In genomic region chr2:206056286-206056685, GRCh38 we compare ENCODE assay signal across 24 cellular contexts.
"Had no signal": no experiment of that assay in that cellular context is flagged by ENCODE, and none has a peak within 500 bp of the region (broad histone marks: within the 10 kb centered on the region; RNA-seq: fewer than 3 reads in every experiment).

No MANE protein-coding gene starts in this region.

- H3K9me3 ChIP-seq: esophagus muscularis mucosa, gastroesophageal sphincter, heart right ventricle, left ventricle myocardium inferior, mucosa of descending colon, ovary, suprapubic skin, transverse colon, vagina had no signal

- H3K27me3 Mint-ChIP-seq: naive B cell; stimulated activated naive CD8-positive, alpha-beta T cell treated with anti-CD3 and anti-CD28 coated beads, Interleukin-15, Interleukin-2, amounts not matched to agents 100 ng/mL and 50 ng/mL, for 24 hours had no signal

- H3K4me3 Mint-ChIP-seq: activated T-helper 1 cell treated with anti-CD3 and anti-CD28 coated beads, Interleukin-12 subunit alpha, Interleukin-12 subunit beta, Interleukin-2, Interleukin-4 antibody, amounts not matched to agents 30 ng/mL and 10 ng/mL and 1 ng/mL, durations not matched to agents 14 hours and 24 hours and 36 hours; immature natural killer cell; stimulated activated naive CD8-positive, alpha-beta T cell treated with anti-CD3 and anti-CD28 coated beads, Interleukin-15, Interleukin-2, amounts not matched to agents 100 ng/mL and 50 ng/mL, for 24 hours; T-helper 1 cell treated with Interleukin-12 subunit alpha and Interleukin-12 subunit beta and Interleukin-4 antibody, amounts not matched to agents 30 μg/mL and 1 μg/mL, for 36 hours had no signal

- H3K27me3 ChIP-seq: brain microvascular endothelial cell, esophagus muscularis mucosa, gastroesophageal sphincter, heart right ventricle, ovary, suprapubic skin, transverse colon, vagina had no signal

- ATAC-seq: gastroesophageal sphincter, heart right ventricle, mucosa of descending colon had no signal

- H3K27ac ChIP-seq: brain microvascular endothelial cell, esophagus muscularis mucosa, gastroesophageal sphincter, heart right ventricle, left ventricle myocardium inferior, ovary, suprapubic skin, transverse colon, vagina, VCaP had no signal

- H3K27ac Mint-ChIP-seq: activated T-helper 1 cell treated with anti-CD3 and anti-CD28 coated beads, Interleukin-12 subunit alpha, Interleukin-12 subunit beta, Interleukin-2, Interleukin-4 antibody, amounts not matched to agents 30 ng/mL and 10 ng/mL and 1 ng/mL, durations not matched to agents 14 hours and 24 hours and 36 hours; stimulated activated naive CD8-positive, alpha-beta T cell treated with anti-CD3 and anti-CD28 coated beads, Interleukin-15, Interleukin-2, amounts not matched to agents 100 ng/mL and 50 ng/mL, for 24 hours; T-helper 1 cell treated with Interleukin-12 subunit alpha and Interleukin-12 subunit beta and Interleukin-4 antibody, amounts not matched to agents 30 μg/mL and 1 μg/mL, for 36 hours had no signal

- H3K9me3 Mint-ChIP-seq: activated T-helper 1 cell treated with anti-CD3 and anti-CD28 coated beads, Interleukin-12 subunit alpha, Interleukin-12 subunit beta, Interleukin-2, Interleukin-4 antibody, amounts not matched to agents 30 ng/mL and 10 ng/mL and 1 ng/mL, durations not matched to agents 14 hours and 24 hours and 36 hours; immature natural killer cell; naive B cell; stimulated activated naive CD8-positive, alpha-beta T cell treated with anti-CD3 and anti-CD28 coated beads, Interleukin-15, Interleukin-2, amounts not matched to agents 100 ng/mL and 50 ng/mL, for 24 hours; T-helper 1 cell treated with Interleukin-12 subunit alpha and Interleukin-12 subunit beta and Interleukin-4 antibody, amounts not matched to agents 30 μg/mL and 1 μg/mL, for 36 hours had no signal

- H3K4me1 ChIP-seq: gastroesophageal sphincter, suprapubic skin, vagina had no signal

- H3K36me3 ChIP-seq: ovary had no signal

- DNase-seq: activated CD4-positive, alpha-beta T cell treated with anti-CD3 and anti-CD28 coated beads, Interleukin-2, amount 50 U/mL, for 4 hours; aorta; brain microvascular endothelial cell; cerebellar nuclear complex; effector CD4-positive, alpha-beta T cell; heart right ventricle; immature natural killer cell; kidney glomerular epithelial cell; left ventricle myocardium inferior; mesenchymal stem cell; mucosa of descending colon; naive B cell; ovary; stimulated activated CD4-positive, alpha-beta T cell treated with anti-CD3 and anti-CD28 coated beads, Interleukin-1b, Interleukin-23, amount 100 ng/mL, for 48 hours; stimulated activated CD8-positive, alpha-beta memory T cell treated with anti-CD3 and anti-CD28 coated beads, Interleukin-4, amount 100 ng/mL, for 48 hours; transverse colon had no signal

- H3K4me3 ChIP-seq: esophagus muscularis mucosa, gastroesophageal sphincter, heart right ventricle, left ventricle myocardium inferior, mucosa of descending colon, ovary, suprapubic skin, transverse colon, vagina had no signal
